ENCODE assay signal across 8 cellular contexts in genomic region chr7:2843711-2844152, GRCh38. TPM values are rescaled to one million over a fixed set of nuclear protein-coding genes. Genes with fewer than 3 reads are reported as not detected.
DNase-seq lines count a peak whose midpoint lies in the region; ATAC-seq, FAIRE-seq and TF ChIP-seq lines count a peak whose summit lies in the region.

No MANE protein-coding gene starts in this region.

- no peak for TF ChIP-seq RAD21 in HepG2 (CRISPR knock-in tag; IDR thresholded peaks at IDR 0.05)

- H3K9ac ChIP-seq in HepG2 (ENCODE audit: insufficient read depth, low read depth, low read length), result peak overlapping the region; percentile 84

- POLR2A ChIA-PET in HepG2 (lab: Yijun Ruan, JAX), result interaction anchor here (1.1 kb wide), 1 partner anchor 33 kb away, joined by 4 read pairs; no protein-coding TSS in a partner anchor

- peak overlapping the region; percentile 91 for H3K4me2 ChIP-seq in HepG2 (ENCODE audit: low read depth, low read length)

- no peaks in the 10 kb centered on the region for H3K36me3 ChIP-seq in SJCRH30
- peaks cover 2% of the 10 kb centered on the region for H3K36me3 ChIP-seq in bronchial epithelial cell (ENCODE audit: control insufficient read depth, insufficient read depth, low read length)
- H3K36me3 ChIP-seq in HepG2 (replicated peaks in 1 of 2; ENCODE audit: control insufficient read depth in 1 of 2, insufficient read depth in 2 of 2, low read length in 2 of 2), result peaks cover 3 to 12% of the 10 kb centered on the region in 2 experiments; a peak in 4 of 5 replicates

- TF ChIP-seq EP300 in HepG2 (IDR thresholded peaks at IDR 0.05; ENCODE audit: low read depth in 2 of 2, low read length in 2 of 2) (no peak), HepG2 (CRISPR knock-in tag; IDR thresholded peaks at IDR 0.05; ENCODE audit: borderline replicate concordance) (no peak)

- H3K27ac ChIP-seq in SJCRH30, result no peak overlapping the region; the same call in 1 of the 2 replicates
- H3K27ac ChIP-seq in HepG2 (ENCODE audit: extremely low read length, insufficient read depth, low read length), result no peak overlapping the region

- H3K9me3 ChIP-seq in SJCRH30 (replicated peaks) (0 out of 2 replicates have a peak, but pooled peaks cover 2% of the 10 kb centered on the region), HepG2 (ENCODE audit: low read length) (no peaks in the 10 kb centered on the region)

- peak; percentile 9 for DNase-seq in CMK (ENCODE audit: low read depth)
- peak; percentile 35 to 51 for DNase-seq in SJCRH30
- DNase-seq in bronchial epithelial cell (ENCODE audit: low read depth), result no peak
- DNase-seq in HepG2 (ENCODE audit: low spot score), result no peak
- DNase-seq in stimulated activated naive CD4-positive, alpha-beta T cell treated with Interleukin-2 at 50 U/mL for 16 hours (lab: John Stamatoyannopoulos, UW), result peak; percentile 23
- no peak for DNase-seq in cerebellar cortex (ENCODE audit: low spot score)

- BruUV-seq in HepG2 (replicated peaks; lab: Mats Ljungman, UMichigan), result no TSS peak

- no peaks in the 10 kb centered on the region for H3K4me1 ChIP-seq in SJCRH30
- peaks cover 71% of the 10 kb centered on the region for H3K4me1 ChIP-seq in HepG2 (ENCODE audit: insufficient read depth, low read length)

- H3K27me3 ChIP-seq in SJCRH30 (no peaks in the 10 kb centered on the region), bronchial epithelial cell (ENCODE audit: control insufficient read depth, insufficient read depth, low read length) (no peaks in the 10 kb centered on the region), HepG2 (ENCODE audit: control insufficient read depth in 1 of 2, insufficient read depth in 2 of 2, low read length in 2 of 2) (no peaks in the 10 kb centered on the region)

- 0% methylated on average over 1 of the region's 64 CpGs for WGBS in HepG2 (ENCODE audit: low lambda C conversion rate)

- no peak for TF ChIP-seq POLR2A in HepG2 (IDR thresholded peaks at IDR 0.05; ENCODE audit: insufficient read depth in 1 of 2, low read depth in 2 of 2, low read length in 2 of 2)

- intact Hi-C loops in HepG2 (cut with micrococcal nuclease; ENCODE audit: unreplicated experiment), result loop anchor here (1.0 kb wide), 1 partner anchor 41 kb away; no protein-coding TSS in a partner anchor

- in situ Hi-C loops in HepG2 (cut with HindIII; ENCODE audit: extremely low pct_ligation_motif_present, low pct_unique_long_range_greater_than_20kb), result no loop called here

- H2AFZ ChIP-seq in HepG2 (ENCODE audit: low read length), result no peak overlapping the region

- TF ChIP-seq CTCF in bronchial epithelial cell (IDR thresholded peaks at IDR 0.05; ENCODE audit: insufficient read depth, low read length, severe bottlenecking), result no peak
- TF ChIP-seq CTCF in HepG2 (CRISPR knock-in tag; IDR thresholded peaks at IDR 0.05), result no peak

- FAIRE-seq in bronchial epithelial cell (lab: Jason Lieb, UNC), result no peak
- no peak for FAIRE-seq in HepG2 (lab: Jason Lieb, UNC)

- peak; percentile 16 for ATAC-seq in HG02571 (IDR thresholded peaks at IDR 0.05; ENCODE audit: unreplicated experiment)
- ATAC-seq in HepG2, result no peak
- ATAC-seq in HG03439 (IDR thresholded peaks at IDR 0.05; ENCODE audit: unreplicated experiment), result no peak

- CTCF ChIA-PET in HepG2 (lab: Yijun Ruan, JAX; ENCODE audit: low intra/inter-chr PET ratio, low total read pairs), result no interaction called here

- H4K20me1 ChIP-seq in HepG2 (ENCODE audit: insufficient read depth, low read length), result no peaks in the 10 kb centered on the region

- peaks cover 49% of the 10 kb centered on the region for H3K79me2 ChIP-seq in HepG2 (ENCODE audit: insufficient read depth, low read length)

- H3K4me3 ChIP-seq in SJCRH30, result peak overlapping the region; percentile 72
- H3K4me3 ChIP-seq in bronchial epithelial cell (ENCODE audit: low read depth, low read length), result peak overlapping the region; percentile 75
- H3K4me3 ChIP-seq in HepG2 (replicated peaks in 1 of 3; ENCODE audit: insufficient read depth in 1 of 3, low read depth in 2 of 3, low read length in 3 of 3), result peak overlapping the region; percentile 76 to 86 (median 86)

TF ChIP-seq in HepG2, 621 proteins besides CTCF, POLR2A, EP300 and RAD21 (continues in another document):
- TF ChIP-seq TOPORS (CRISPR knock-in tag; IDR thresholded peaks at IDR 0.05), result no peak
- TF ChIP-seq ZNF329 (CRISPR knock-in tag; IDR thresholded peaks at IDR 0.05; ENCODE audit: low read depth), result peak; percentile 95
- TF ChIP-seq, protein P1, sequence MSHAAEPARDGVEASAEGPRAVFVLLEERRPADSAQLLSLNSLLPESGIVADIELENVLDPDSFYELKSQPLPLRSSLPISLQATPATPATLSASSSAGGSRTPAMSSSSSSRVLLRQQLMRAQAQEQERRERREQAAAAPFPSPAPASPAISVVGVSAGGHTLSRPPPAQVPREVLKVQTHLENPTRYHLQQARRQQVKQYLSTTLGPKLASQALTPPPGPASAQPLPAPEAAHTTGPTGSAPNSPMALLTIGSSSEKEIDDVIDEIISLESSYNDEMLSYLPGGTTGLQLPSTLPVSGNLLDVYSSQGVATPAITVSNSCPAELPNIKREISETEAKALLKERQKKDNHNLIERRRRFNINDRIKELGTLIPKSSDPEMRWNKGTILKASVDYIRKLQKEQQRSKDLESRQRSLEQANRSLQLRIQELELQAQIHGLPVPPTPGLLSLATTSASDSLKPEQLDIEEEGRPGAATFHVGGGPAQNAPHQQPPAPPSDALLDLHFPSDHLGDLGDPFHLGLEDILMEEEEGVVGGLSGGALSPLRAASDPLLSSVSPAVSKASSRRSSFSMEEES (CRISPR knock-in tag; IDR thresholded peaks at IDR 0.05), result no peak
- no peak for TF ChIP-seq ZNF207 (IDR thresholded peaks at IDR 0.05; ENCODE audit: borderline replicate concordance)
- no peak for TF ChIP-seq ELF3 (CRISPR knock-in tag; IDR thresholded peaks at IDR 0.05)
- TF ChIP-seq MYC (CRISPR knock-in tag; IDR thresholded peaks at IDR 0.05; ENCODE audit: borderline replicate concordance), result peak; percentile 44; the same call in 1 of the 2 replicates
- TF ChIP-seq YEATS4 (CRISPR knock-in tag; IDR thresholded peaks at IDR 0.05; ENCODE audit: borderline replicate concordance), result 0 out of 2 replicates have a peak, but pooled peaks have one; percentile 5
- no peak for TF ChIP-seq ATRX (CRISPR knock-in tag; IDR thresholded peaks at IDR 0.05; ENCODE audit: borderline replicate concordance)
- TF ChIP-seq, protein P2, sequence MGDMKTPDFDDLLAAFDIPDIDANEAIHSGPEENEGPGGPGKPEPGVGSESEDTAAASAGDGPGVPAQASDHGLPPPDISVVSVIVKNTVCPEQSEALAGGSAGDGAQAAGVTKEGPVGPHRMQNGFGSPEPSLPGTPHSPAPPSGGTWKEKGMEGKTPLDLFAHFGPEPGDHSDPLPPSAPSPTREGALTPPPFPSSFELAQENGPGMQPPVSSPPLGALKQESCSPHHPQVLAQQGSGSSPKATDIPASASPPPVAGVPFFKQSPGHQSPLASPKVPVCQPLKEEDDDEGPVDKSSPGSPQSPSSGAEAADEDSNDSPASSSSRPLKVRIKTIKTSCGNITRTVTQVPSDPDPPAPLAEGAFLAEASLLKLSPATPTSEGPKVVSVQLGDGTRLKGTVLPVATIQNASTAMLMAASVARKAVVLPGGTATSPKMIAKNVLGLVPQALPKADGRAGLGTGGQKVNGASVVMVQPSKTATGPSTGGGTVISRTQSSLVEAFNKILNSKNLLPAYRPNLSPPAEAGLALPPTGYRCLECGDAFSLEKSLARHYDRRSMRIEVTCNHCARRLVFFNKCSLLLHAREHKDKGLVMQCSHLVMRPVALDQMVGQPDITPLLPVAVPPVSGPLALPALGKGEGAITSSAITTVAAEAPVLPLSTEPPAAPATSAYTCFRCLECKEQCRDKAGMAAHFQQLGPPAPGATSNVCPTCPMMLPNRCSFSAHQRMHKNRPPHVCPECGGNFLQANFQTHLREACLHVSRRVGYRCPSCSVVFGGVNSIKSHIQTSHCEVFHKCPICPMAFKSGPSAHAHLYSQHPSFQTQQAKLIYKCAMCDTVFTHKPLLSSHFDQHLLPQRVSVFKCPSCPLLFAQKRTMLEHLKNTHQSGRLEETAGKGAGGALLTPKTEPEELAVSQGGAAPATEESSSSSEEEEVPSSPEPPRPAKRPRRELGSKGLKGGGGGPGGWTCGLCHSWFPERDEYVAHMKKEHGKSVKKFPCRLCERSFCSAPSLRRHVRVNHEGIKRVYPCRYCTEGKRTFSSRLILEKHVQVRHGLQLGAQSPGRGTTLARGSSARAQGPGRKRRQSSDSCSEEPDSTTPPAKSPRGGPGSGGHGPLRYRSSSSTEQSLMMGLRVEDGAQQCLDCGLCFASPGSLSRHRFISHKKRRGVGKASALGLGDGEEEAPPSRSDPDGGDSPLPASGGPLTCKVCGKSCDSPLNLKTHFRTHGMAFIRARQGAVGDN (CRISPR knock-in tag; IDR thresholded peaks at IDR 0.05), result 0 out of 2 replicates have a peak, but pooled peaks have one; percentile 8

RNA-seq across cellular contexts. Expression of gene GNA12, which starts 0.4 kb away (rescaled TPM):
- total RNA-seq in SJCRH30 (2014; rRNA removed; shearing (Covaris generic)), result 18.1 and 19.3 TPM in 2 replicates
- total RNA-seq in bronchial epithelial cell, result 12.1 and 12.8 TPM in 2 replicates
- total RNA-seq in HepG2 (2016; rRNA removed; fragmentation: Illumina TruSeq; extraction: Trizol), result 16.2 and 23.3 TPM in 2 replicates
- total RNA-seq in HepG2 (2016; cell fraction: cytosol; rRNA removed; fragmentation: Illumina TruSeq; extraction: Trizol; ENCODE audit: low read depth), result 7.2 and 7.5 TPM in 2 replicates
- total RNA-seq in HepG2 (2016; cell fraction: insoluble cytoplasmic fraction; rRNA removed; fragmentation: Illumina TruSeq; extraction: Trizol), result 16.1 and 17.2 TPM in 2 replicates
- total RNA-seq in HepG2 (2016; cell fraction: membrane; rRNA removed; fragmentation: Illumina TruSeq; extraction: Trizol), result 26.9 and 27.9 TPM in 2 replicates
- total RNA-seq in HepG2 (2016; cell fraction: nucleus; rRNA removed; fragmentation: Illumina TruSeq; extraction: Trizol), result 14.4 and 16.2 TPM in 2 replicates
- 50.9 and 68.0 TPM in 2 replicates for polyA plus RNA-seq in HepG2 (2011; rRNA removed)
- 45.6 and 47.6 TPM in 2 replicates for polyA plus RNA-seq in HepG2 (2011; cell fraction: cytosol; rRNA removed)
- polyA plus RNA-seq in HepG2 (2011; cell fraction: nucleus; rRNA removed), result 34.2 and 39.3 TPM in 2 replicates
- polyA plus RNA-seq in HepG2 (2012), result 39.2 and 40.4 TPM in 2 replicates
- 11.0 and 12.4 TPM in 2 replicates for polyA plus RNA-seq in HepG2 (2016; cell fraction: cytosol; fragmentation: Illumina TruSeq; extraction: Trizol; ENCODE audit: low read depth)
- polyA plus RNA-seq in HepG2 (2016; cell fraction: insoluble cytoplasmic fraction; fragmentation: Illumina TruSeq; extraction: Trizol; ENCODE audit: low read depth), result 33.6 and 42.6 TPM in 2 replicates
- polyA plus RNA-seq in HepG2 (2016; cell fraction: membrane; fragmentation: Illumina TruSeq; extraction: Trizol; ENCODE audit: low read depth), result 39.2 and 40.8 TPM in 2 replicates
- 26.9 and 29.3 TPM in 2 replicates for polyA plus RNA-seq in HepG2 (2016; cell fraction: nucleus; fragmentation: Illumina TruSeq; extraction: Trizol; ENCODE audit: insufficient read depth, low read depth)
- 54.6 and 166 TPM in 2 replicates for polyA minus RNA-seq in HepG2 (2011; rRNA and poly(A)+ RNA removed; ENCODE audit: low replicate concordance)
- 37.4 and 48.5 TPM in 2 replicates for polyA minus RNA-seq in HepG2 (2011; cell fraction: cytosol; rRNA and poly(A)+ RNA removed)
- 30.9 and 39.8 TPM in 2 replicates for polyA minus RNA-seq in HepG2 (2011; cell fraction: nucleus; rRNA and poly(A)+ RNA removed)

Comparison
In these comparisons a context has a peak if more than half of its experiments do, and no peak if none do; other contexts are left out.
1. DNase-seq: peak in CMK (single experiment), SJCRH30 (2 of 2) and stimulated activated naive CD4-positive, alpha-beta T cell treated with Interleukin-2 at 50 U/mL for 16 hours (single experiment); none in bronchial epithelial cell (single experiment), HepG2 (single experiment) and cerebellar cortex (single experiment).
2. Peak in every context shown above with its lines, with median percentiles within 50 percentile points of each other: H3K4me3 ChIP-seq.